In genomic region chr3:74067296-74067695, GRCh38 we compare ENCODE assay signal across 11 cellular contexts.
DNase-seq lines count a peak whose midpoint lies in the region; ATAC-seq and TF ChIP-seq lines count a peak whose summit lies in the region.
"Had no signal": no experiment of that assay in that cellular context is flagged by ENCODE, and none has a peak within 500 bp of the region (broad histone marks: within the 10 kb centered on the region; RNA-seq: fewer than 3 reads in every experiment).

No MANE protein-coding gene starts in this region.

- intact Hi-C loops in heart left ventricle (cut with DNase I), result no loop called here
- intact Hi-C loops in right cardiac atrium (cut with DNase I), result no loop called here
- intact Hi-C loops in left ventricle myocardium superior (cut with micrococcal nuclease), result no loop called here

- H4K91ac ChIP-seq in trophoblast cell (ENCODE audit: low read depth, low read length), result no peak overlapping the region

- peak in 1 of 5 donors; percentile 33 for DNase-seq in heart left ventricle
- no peak for DNase-seq in right cardiac atrium
- DNase-seq in SK-MEL-5 (ENCODE audit: low read depth, low spot score), result peak; percentile 30
- DNase-seq in left ventricle myocardium superior, result peak; percentile 27
- no peak for DNase-seq in trophoblast cell
- DNase-seq in NCI-H2107 (lab: John Stamatoyannopoulos, UW), result no peak
- DNase-seq: mesendoderm had no signal

- no peak overlapping the region for H2BK5ac ChIP-seq in trophoblast cell (ENCODE audit: low read depth, low read length, poor library complexity)

- no peak overlapping the region for H3K9ac ChIP-seq in trophoblast cell (ENCODE audit: low read length)

- H3K27ac ChIP-seq in heart left ventricle (no peak overlapping the region), right cardiac atrium (ENCODE audit: low read length) (no peak overlapping the region), trophoblast cell (ENCODE audit: low read depth, low read length) (no peak overlapping the region)

- H3K18ac ChIP-seq in trophoblast cell (ENCODE audit: low read length), result no peak overlapping the region

- no peak overlapping the region for H3K14ac ChIP-seq in trophoblast cell (ENCODE audit: low read length)

- peak in 2 of 12 donors; percentile 14 to 24 for TF ChIP-seq CTCF in heart left ventricle (IDR thresholded peaks at IDR 0.05)

- H3K79me1 ChIP-seq in trophoblast cell (ENCODE audit: low read length), result no peaks in the 10 kb centered on the region

- peaks cover 0 to 5% (median 0%) of the 10 kb centered on the region in 12 donors for H3K4me1 ChIP-seq in heart left ventricle
- no peaks in the 10 kb centered on the region for H3K4me1 ChIP-seq in right cardiac atrium (ENCODE audit: control insufficient read depth, insufficient read depth, low read length)
- H3K4me1 ChIP-seq in trophoblast cell (ENCODE audit: control insufficient read depth in 1 of 2, insufficient read depth in 2 of 2, low read length in 2 of 2), result no peaks in the 10 kb centered on the region
- H3K4me1 ChIP-seq: Caco-2 had no signal

- H3K23ac ChIP-seq in trophoblast cell (ENCODE audit: low read length), result no peak overlapping the region

- H2BK120ac ChIP-seq in trophoblast cell (ENCODE audit: insufficient read depth, low read length, poor library complexity), result no peak overlapping the region

- H3K9me3 ChIP-seq in heart left ventricle, result no peaks in the 10 kb centered on the region
- H3K9me3 ChIP-seq in right cardiac atrium (ENCODE audit: control insufficient read depth, low read length), result no peaks in the 10 kb centered on the region
- H3K9me3 ChIP-seq in trophoblast cell (ENCODE audit: insufficient read depth, low read depth, low read length), result peaks cover 2% of the 10 kb centered on the region
- H3K9me3 ChIP-seq: Caco-2 had no signal

- H2AFZ ChIP-seq in trophoblast cell (ENCODE audit: insufficient read depth, low read length, poor library complexity), result no peak overlapping the region

- no peak overlapping the region for H3K4me3 ChIP-seq in heart left ventricle
- no peak overlapping the region for H3K4me3 ChIP-seq in right cardiac atrium (ENCODE audit: low read length)
- no peak overlapping the region for H3K4me3 ChIP-seq in trophoblast cell (ENCODE audit: low read depth, low read length)

- H4K8ac ChIP-seq in trophoblast cell (ENCODE audit: low read depth, low read length), result no peak overlapping the region

- ATAC-seq in heart left ventricle (peak; percentile 15 to 65 (median 50)), right cardiac atrium (no peak), left ventricle myocardium superior (peak; percentile 69), HG03354 (IDR thresholded peaks at IDR 0.05; ENCODE audit: poor library complexity, severe bottlenecking, unreplicated experiment) (no peak), GM19397 (IDR thresholded peaks at IDR 0.05; ENCODE audit: unreplicated experiment) (no peak)
- ATAC-seq: HCT116 had no signal

- H3K4me2 ChIP-seq in trophoblast cell (ENCODE audit: low read length), result no peak overlapping the region

- no peak overlapping the region for H2BK12ac ChIP-seq in trophoblast cell (ENCODE audit: low read length)

- H3K27me3 ChIP-seq in heart left ventricle (no peaks in the 10 kb centered on the region), right cardiac atrium (ENCODE audit: control insufficient read depth, insufficient read depth) (no peaks in the 10 kb centered on the region), trophoblast cell (ENCODE audit: insufficient read depth, low read length) (no peaks in the 10 kb centered on the region)

- in situ Hi-C loops in SK-MEL-5 (cut with HindIII; ENCODE audit: low pct_unique_long_range_greater_than_20kb, low sequenced_read_pairs), result no loop called here

- H4K12ac ChIP-seq in trophoblast cell (ENCODE audit: low read depth, low read length), result no peak overlapping the region

- WGBS in heart left ventricle, 4 donors, result 7 to 44% (median 11%) methylated on average over 1 of the region's 1 CpG
- WGBS in right cardiac atrium, result 6% methylated on average over 1 of the region's 1 CpG
- no CpG with 5 or more reads among the region's 1 CpG for WGBS in trophoblast cell (ENCODE audit: extremely low coverage, insufficient coverage, insufficient read length)

- no peaks in the 10 kb centered on the region for H3K79me2 ChIP-seq in trophoblast cell (ENCODE audit: control insufficient read depth, insufficient read depth, low read length, poor library complexity)

- TF ChIP-seq POLR2A in heart left ventricle (IDR thresholded peaks at IDR 0.05), result no peak

- H3K4ac ChIP-seq in trophoblast cell (ENCODE audit: low read depth, low read length), result no peak overlapping the region

- H3K36me3 ChIP-seq in heart left ventricle, result no peaks in the 10 kb centered on the region
- H3K36me3 ChIP-seq in trophoblast cell (ENCODE audit: control insufficient read depth in 1 of 2, insufficient read depth in 2 of 2, low read length in 2 of 2), result no peaks in the 10 kb centered on the region

- no peak overlapping the region for H2AK5ac ChIP-seq in trophoblast cell (ENCODE audit: low read length)

Comparison
In these comparisons a context has a peak if more than half of its experiments do, and no peak if none do; other contexts are left out.
1. ATAC-seq: peak in heart left ventricle (4 of 4) and left ventricle myocardium superior (single experiment); none in right cardiac atrium (0 of 2), HG03354 (single experiment) and GM19397 (single experiment).
2. DNase-seq: peak in SK-MEL-5 (single experiment) and left ventricle myocardium superior (single experiment); none in right cardiac atrium (0 of 3), trophoblast cell (0 of 2) and NCI-H2107 (single experiment).